ENCODE assay signal across 1 cellular context in genomic region chr4:73675623-73676022, GRCh38.
TF ChIP-seq lines count a peak whose summit lies in the region.

No MANE protein-coding gene starts in this region.

TF ChIP-seq in HEK293, 187 proteins besides CTCF, POLR2A, EP300 and RAD21:
- no peak for TF ChIP-seq ZBTB11 (tag by site-specific recombination; conservative IDR thresholded peaks at IDR 0.05; ENCODE audit: low read depth)
- peak; percentile 43; the same call in 1 of the 2 replicates for TF ChIP-seq ZIC2 (tag by site-specific recombination; IDR thresholded peaks at IDR 0.05)
- 0 out of 2 replicates have a peak, but pooled peaks have one; percentile 6 for TF ChIP-seq FEZF1 (tag by site-specific recombination; IDR thresholded peaks at IDR 0.05)
